ENCODE assay signal across 20 cellular contexts in the genomic region with DNA sequence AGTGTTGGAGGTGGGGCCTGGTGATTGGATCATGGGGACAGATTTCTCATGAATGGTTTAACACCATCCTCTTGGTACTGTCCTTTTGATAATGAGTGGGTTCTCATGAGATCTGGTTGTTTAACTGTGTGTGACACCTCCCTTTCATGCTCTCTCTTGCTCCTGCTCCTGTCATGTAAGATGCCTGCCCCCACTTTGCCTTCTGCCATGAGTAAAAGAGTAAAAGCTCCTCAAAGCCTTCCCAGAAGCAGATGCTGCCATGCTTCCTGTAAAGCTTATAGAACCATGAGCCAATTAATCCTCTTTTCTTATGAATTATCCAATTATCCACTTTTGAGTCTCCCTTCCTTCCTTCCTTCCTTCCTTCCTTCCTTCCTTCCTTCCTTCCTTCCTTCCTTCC.
DNase-seq lines count a peak whose midpoint lies in the region; ATAC-seq, FAIRE-seq and TF ChIP-seq lines count a peak whose summit lies in the region.
"Had no signal": no experiment of that assay in that cellular context is flagged by ENCODE, and none has a peak within 500 bp of the region (broad histone marks: within the 10 kb centered on the region; RNA-seq: fewer than 3 reads in every experiment).

No MANE protein-coding gene starts in this region.

- H3K27me3 ChIP-seq in WERI-Rb-1 (ENCODE audit: insufficient read depth, low read depth, severe bottlenecking) (no peaks in the 10 kb centered on the region), spleen (replicated peaks in 1 of 7) (no peaks in the 10 kb centered on the region)
- H3K27me3 ChIP-seq: BLaER1 had no signal

- TF ChIP-seq POLR2A in spleen (IDR thresholded peaks at IDR 0.05) = no peak

- no peaks in the 10 kb centered on the region for H3K4me1 ChIP-seq in spleen

- DNase-seq in D721Med (ENCODE audit: insufficient read length, low spot score) = no peak
- DNase-seq in NCI-H524 treated with DMSO at 0.1 percent for 48 hours (lab: John Stamatoyannopoulos, UW) = peak; percentile 91
- DNase-seq in WERI-Rb-1 = peak; percentile 84
- DNase-seq in spleen = no peak
- DNase-seq in Right ventricle myocardium inferior (ENCODE audit: missing footprints) = no peak
- DNase-seq: Caco-2; CD4-positive, CD25-positive, alpha-beta regulatory T cell; CD8-positive, alpha-beta T cell; DMS79; EL; GDM1; GM23248; H7 had no signal

- TF ChIP-seq CTCF in D721Med (IDR thresholded peaks at IDR 0.05; ENCODE audit: insufficient read depth, missing control alignments) (no peak), WERI-Rb-1 (IDR thresholded peaks at IDR 0.05; ENCODE audit: low read depth, low read length) (no peak), spleen (IDR thresholded peaks at IDR 0.05 in 8 of 11, conservative IDR thresholded peaks at IDR 0.05 in 3 of 11) (no peak)

- ATAC-seq in HG03442 (IDR thresholded peaks at IDR 0.05; ENCODE audit: unreplicated experiment) = no peak
- no peak for ATAC-seq in Right ventricle myocardium inferior
- ATAC-seq: CD8-positive, alpha-beta T cell; GM12878; HCT116 had no signal

- intact Hi-C loops in spleen (cut with DNase I; ENCODE audit: low total_unique reads) = no loop called here
- intact Hi-C loops in Right ventricle myocardium inferior (cut with DNase I) = no loop called here

- H3K4me3 ChIP-seq in WERI-Rb-1 (ENCODE audit: low read depth, low read length) (no peak overlapping the region), spleen (no peak overlapping the region)
- H3K4me3 ChIP-seq: BLaER1, GM12878, GM23248 had no signal

- no peak overlapping the region for H3K27ac ChIP-seq in WERI-Rb-1
- no peak overlapping the region for H3K27ac ChIP-seq in spleen
- H3K27ac ChIP-seq: BLaER1, C4-2B, GM23248 had no signal

- no peaks in the 10 kb centered on the region for H3K9me3 ChIP-seq in WERI-Rb-1 (ENCODE audit: severe bottlenecking)
- H3K9me3 ChIP-seq in spleen = no peaks in the 10 kb centered on the region
- H3K9me3 ChIP-seq: BLaER1, Caco-2 had no signal

- no peaks in the 10 kb centered on the region for H3K36me3 ChIP-seq in WERI-Rb-1
- no peaks in the 10 kb centered on the region for H3K36me3 ChIP-seq in spleen
- H3K36me3 ChIP-seq: BLaER1 had no signal

- FAIRE-seq in D721Med (lab: Jason Lieb, UNC) = peak; percentile 88
- FAIRE-seq: GM12878, GM19239, H1 had no signal

Comparison
In these comparisons a context has a peak if more than half of its experiments do, and no peak if none do; other contexts are left out.
1. DNase-seq: peak in NCI-H524 treated with DMSO at 0.1 percent for 48 hours (single experiment) and WERI-Rb-1 (single experiment); none in D721Med (single experiment), spleen (single experiment) and Right ventricle myocardium inferior (single experiment).